10 cellular contexts compared by ENCODE assay signal in the genomic region with DNA sequence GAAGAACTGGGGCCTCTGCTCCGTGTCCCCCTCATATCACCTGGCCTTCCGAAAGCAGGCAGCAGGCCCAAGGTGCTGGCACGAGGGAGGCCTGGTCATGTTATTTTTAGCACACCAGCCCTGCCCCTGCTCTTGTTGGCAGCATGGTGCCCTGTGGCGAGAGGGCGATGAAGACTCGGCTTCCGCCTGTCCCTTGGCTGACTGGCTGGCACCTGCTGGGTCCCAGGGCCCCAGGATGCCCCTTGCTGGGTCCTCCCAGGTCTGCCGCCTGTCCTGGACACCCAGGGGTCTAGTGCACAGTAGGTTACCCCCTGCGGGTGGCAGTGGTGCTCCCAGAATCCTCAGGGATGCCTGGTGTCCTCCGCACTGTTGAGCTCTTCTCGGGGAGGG.
DNase-seq lines count a peak whose midpoint lies in the region; ATAC-seq and TF ChIP-seq lines count a peak whose summit lies in the region.
"Had no signal": no experiment of that assay in that cellular context is flagged by ENCODE, and none has a peak within 500 bp of the region (broad histone marks: within the 10 kb centered on the region; RNA-seq: fewer than 3 reads in every experiment).

No MANE protein-coding gene starts in this region.

- peaks cover 9% of the 10 kb centered on the region for H3K36me3 Mint-ChIP-seq in endodermal cell (ENCODE audit: low read depth)
- peaks cover 5% of the 10 kb centered on the region for H3K36me3 Mint-ChIP-seq in natural killer cell treated with Interleukin-12 subunit alpha and Interleukin-12 subunit beta and Interleukin-15 and Interleukin-18, amount 100 ng/mL, for 72 hours
- H3K36me3 Mint-ChIP-seq: activated naive CD8-positive, alpha-beta T cell had no signal

- WGBS in mammary epithelial cell (ENCODE audit: low coverage, missing lambda C conversion rate): 72% methylated on average over 10 of the region's 11 CpGs
- 86 to 88% methylated on average over 8 to 11 of the region's 11 CpGs for WGBS in endodermal cell (ENCODE audit: insufficient coverage in 1 of 2, insufficient read length in 1 of 2), 2 experiments
- WGBS in urinary bladder: 62% methylated on average over 11 of the region's 11 CpGs

- peaks cover 34 to 40% of the 10 kb centered on the region in 2 donors for H3K4me1 ChIP-seq in breast epithelium
- peaks cover 34% of the 10 kb centered on the region for H3K4me1 ChIP-seq in mammary epithelial cell (ENCODE audit: insufficient read depth, low read length)
- H3K4me1 ChIP-seq in endodermal cell (ENCODE audit: control insufficient read depth, insufficient read depth, low read length): no peaks in the 10 kb centered on the region
- H3K4me1 ChIP-seq in urinary bladder (ENCODE audit: insufficient read depth): peaks cover 6% of the 10 kb centered on the region

- H3K9me3 ChIP-seq in breast epithelium (no peaks in the 10 kb centered on the region), mammary epithelial cell (replicated peaks; ENCODE audit: insufficient read depth, low read length) (peaks cover 8% of the 10 kb centered on the region), endodermal cell (ENCODE audit: control insufficient read depth, low read length) (peaks cover 11% of the 10 kb centered on the region)

- H3K9me3 Mint-ChIP-seq in endodermal cell: peaks cover 8% of the 10 kb centered on the region
- H3K9me3 Mint-ChIP-seq in natural killer cell treated with Interleukin-12 subunit alpha and Interleukin-12 subunit beta and Interleukin-15 and Interleukin-18, amount 100 ng/mL, for 72 hours: no peaks in the 10 kb centered on the region

- in situ Hi-C loops in mammary epithelial cell (cut with MboI; ENCODE audit: low sequenced_read_pairs in 2 of 2): no loop called here

- H3K27me3 ChIP-seq in breast epithelium (no peaks in the 10 kb centered on the region), mammary epithelial cell (ENCODE audit: insufficient read depth, low read length) (no peaks in the 10 kb centered on the region), endodermal cell (ENCODE audit: control insufficient read depth, insufficient read depth, low read length, poor library complexity, severe bottlenecking) (no peaks in the 10 kb centered on the region)

- peaks cover 70% of the 10 kb centered on the region for H3K79me2 ChIP-seq in mammary epithelial cell (ENCODE audit: insufficient read depth, low read length)

- no peaks in the 10 kb centered on the region for H3K27me3 Mint-ChIP-seq in endodermal cell (ENCODE audit: insufficient read depth)
- peaks cover 0 to 2% of the 10 kb centered on the region in 2 donors for H3K27me3 Mint-ChIP-seq in natural killer cell treated with Interleukin-12 subunit alpha and Interleukin-12 subunit beta and Interleukin-15 and Interleukin-18, amount 100 ng/mL, for 72 hours
- H3K27me3 Mint-ChIP-seq: activated naive CD8-positive, alpha-beta T cell had no signal

- H2AFZ ChIP-seq in mammary epithelial cell (ENCODE audit: low read depth, low read length): no peak overlapping the region

- no peak overlapping the region for H3K4me3 Mint-ChIP-seq in endodermal cell
- H3K4me3 Mint-ChIP-seq in natural killer cell treated with Interleukin-12 subunit alpha and Interleukin-12 subunit beta and Interleukin-15 and Interleukin-18, amount 100 ng/mL, for 72 hours: peak overlapping the region; percentile 33
- H3K4me3 Mint-ChIP-seq: activated naive CD8-positive, alpha-beta T cell; T-helper 1 cell treated with Interleukin-12 subunit alpha and Interleukin-12 subunit beta and Interleukin-4 antibody, amounts not matched to agents 30 μg/mL and 1 μg/mL, for 36 hours had no signal

- peak overlapping the region; percentile 81 for H3K27ac Mint-ChIP-seq in endodermal cell
- H3K27ac Mint-ChIP-seq in natural killer cell treated with Interleukin-12 subunit alpha and Interleukin-12 subunit beta and Interleukin-15 and Interleukin-18, amount 100 ng/mL, for 72 hours: peak overlapping the region in 1 of 2 donors; percentile 23
- H3K27ac Mint-ChIP-seq: activated naive CD8-positive, alpha-beta T cell; T-helper 1 cell treated with Interleukin-12 subunit alpha and Interleukin-12 subunit beta and Interleukin-4 antibody, amounts not matched to agents 30 μg/mL and 1 μg/mL, for 36 hours had no signal

- H3K36me3 ChIP-seq in breast epithelium: no peaks in the 10 kb centered on the region
- H3K36me3 ChIP-seq in mammary epithelial cell (ENCODE audit: insufficient read depth, low read length): no peaks in the 10 kb centered on the region
- peaks cover 5% of the 10 kb centered on the region for H3K36me3 ChIP-seq in endodermal cell (ENCODE audit: control insufficient read depth, insufficient read depth, low read length)
- H3K36me3 ChIP-seq in urinary bladder (ENCODE audit: insufficient read depth): no peaks in the 10 kb centered on the region

- TF ChIP-seq CTCF in breast epithelium (IDR thresholded peaks at IDR 0.05) (no peak), mammary epithelial cell (conservative IDR thresholded peaks at IDR 0.05 in 1 of 2, IDR thresholded peaks at IDR 0.05 in 1 of 2; ENCODE audit: extremely low read depth in 1 of 2, insufficient read depth in 1 of 2, low read depth in 1 of 2, low read length in 2 of 2) (no peak), endodermal cell (conservative IDR thresholded peaks at IDR 0.05) (no peak)

- H3K4me3 ChIP-seq in breast epithelium: no peak overlapping the region
- H3K4me3 ChIP-seq in mammary epithelial cell (replicated peaks in 1 of 3; ENCODE audit: insufficient read depth in 1 of 3, low read depth in 2 of 3, low read length in 3 of 3): no peak overlapping the region
- no peak overlapping the region for H3K4me3 ChIP-seq in endodermal cell (ENCODE audit: low read length)
- H3K4me3 ChIP-seq in urinary bladder (ENCODE audit: low read depth, low read length): no peak overlapping the region

- H3K4me1 Mint-ChIP-seq in endodermal cell: peaks cover 5% of the 10 kb centered on the region
- H3K4me1 Mint-ChIP-seq in natural killer cell treated with Interleukin-12 subunit alpha and Interleukin-12 subunit beta and Interleukin-15 and Interleukin-18, amount 100 ng/mL, for 72 hours (ENCODE audit: low read depth in 2 of 2): peaks cover 28 to 30% of the 10 kb centered on the region in 2 donors

- H4K20me1 ChIP-seq in mammary epithelial cell (ENCODE audit: insufficient read depth, low read length): no peaks in the 10 kb centered on the region

- DNase-seq in breast epithelium (ENCODE audit: low spot score in 2 of 2) (no peak), mammary epithelial cell (no peak), endodermal cell (no peak), NCI-H748 treated with DMSO at 0.1 percent for 48 hours (lab: John Stamatoyannopoulos, UW) (no peak)
- no peak for DNase-seq in natural killer cell treated with Interleukin-12 subunit alpha and Interleukin-12 subunit beta and Interleukin-15 and Interleukin-18, amount 100 ng/mL, for 72 hours (ENCODE audit: low spot score)

- H3K4me2 ChIP-seq in mammary epithelial cell (ENCODE audit: insufficient read depth, low read depth, low read length): no peak overlapping the region

- no peak for ATAC-seq in natural killer cell treated with Interleukin-12 subunit alpha and Interleukin-12 subunit beta and Interleukin-15 and Interleukin-18, amount 100 ng/mL, for 72 hours
- ATAC-seq in HG02885 (IDR thresholded peaks at IDR 0.05; ENCODE audit: poor library complexity, unreplicated experiment) (no peak), GM18909 (IDR thresholded peaks at IDR 0.05; ENCODE audit: poor library complexity, unreplicated experiment) (no peak)

- TF ChIP-seq POLR2A in breast epithelium (IDR thresholded peaks at IDR 0.05): no peak

- H3K9ac ChIP-seq in mammary epithelial cell (ENCODE audit: insufficient read depth, low read length): no peak overlapping the region
- H3K9ac ChIP-seq in endodermal cell (ENCODE audit: extremely low read depth, low read length, poor library complexity, severe bottlenecking): no peak overlapping the region

- dilution Hi-C loops in mammary epithelial cell (cut with HindIII; ENCODE audit: low sequenced_read_pairs): loop anchor here (10.0 kb wide), 1 partner anchor 68 kb away; no protein-coding TSS in a partner anchor

- CTCF ChIA-PET in mammary epithelial cell (lab: Charles Lee; ENCODE audit: low non-redundant PET): no interaction called here

- BruUV-seq in mammary epithelial cell (replicated peaks; lab: Mats Ljungman, UMichigan): no TSS peak

- intact Hi-C loops in breast epithelium (cut with DNase I; ENCODE audit: low total_unique reads) (no loop called here), mammary epithelial cell (cut with micrococcal nuclease) (no loop called here)

- peak overlapping the region; percentile 14 to 71 for H3K27ac ChIP-seq in breast epithelium
- no peak overlapping the region for H3K27ac ChIP-seq in mammary epithelial cell (ENCODE audit: insufficient read depth, low read depth, low read length)
- no peak overlapping the region for H3K27ac ChIP-seq in endodermal cell (ENCODE audit: low read depth, low read length)
- H3K27ac ChIP-seq in urinary bladder (ENCODE audit: low read depth): peak overlapping the region; percentile 11

Comparison
In these comparisons a context has a peak if more than half of its experiments do, and no peak if none do; other contexts are left out.
1. H3K27ac ChIP-seq: peak in breast epithelium (2 of 2) and urinary bladder (single experiment); none in mammary epithelial cell (single experiment) and endodermal cell (single experiment).